Comparison of ENCODE assay signal across 8 cellular contexts in genomic region chr4:26320453-26321325, GRCh38. TPM values are rescaled to one million over a fixed set of nuclear protein-coding genes. Genes with fewer than 3 reads are reported as not detected.
DNase-seq lines count a peak whose midpoint lies in the region; ATAC-seq, FAIRE-seq and TF ChIP-seq lines count a peak whose summit lies in the region.

Gene RBPJ (plus strand): TSS chr4:26321014. CDS start chr4:26321029, 15 bp downstream.

- H3K36me3 ChIP-seq in CD4-positive, alpha-beta memory T cell (ENCODE audit: insufficient read depth, low read length): no peaks in the 10 kb centered on the region
- H3K36me3 ChIP-seq in endothelial cell of umbilical vein (ENCODE audit: control insufficient read depth in 2 of 2, extremely low read depth in 1 of 2, insufficient read depth in 2 of 2, low read length in 2 of 2): no peaks in the 10 kb centered on the region

- H2AFZ ChIP-seq in endothelial cell of umbilical vein (ENCODE audit: low read depth, low read length): peak within 1 kb of the TSS; percentile 100

- dilution Hi-C loops in endothelial cell of umbilical vein (cut with MboI; ENCODE audit: extremely low pct_ligation_motif_present, low sequenced_read_pairs): no loop called here

- H3K27ac Mint-ChIP-seq in CD4-positive, alpha-beta memory T cell: peak within 1 kb of the TSS; percentile 98 to 99 (median 99)
- H3K27ac Mint-ChIP-seq in IgD-negative memory B cell: peak within 1 kb of the TSS; percentile 91 to 99 (median 95)

- peak; percentile 73 for FAIRE-seq in endothelial cell of umbilical vein (lab: Jason Lieb, UNC)

- peak within 1 kb of the TSS; percentile 86 for H3K4me3 ChIP-seq in CD4-positive, alpha-beta memory T cell (ENCODE audit: low read length in 2 of 2)
- peak within 1 kb of the TSS; percentile 76 to 84 (median 79) for H3K4me3 ChIP-seq in endothelial cell of umbilical vein (replicated peaks in 1 of 3; ENCODE audit: insufficient read depth in 1 of 3, low read depth in 1 of 3, low read length in 3 of 3)

- peak; percentile 17 for ATAC-seq in GM21367 (IDR thresholded peaks at IDR 0.05; ENCODE audit: unreplicated experiment)

- CTCF ChIA-PET in CD4-positive, alpha-beta memory T cell (lab: Charles Lee; ENCODE audit: partially characterized antibody): interaction anchor here (0.6 to 3.8 kb wide), 6 partner anchors 10 to 323 kb away, joined by 3 to 33 read pairs (median 4); no protein-coding TSS in a partner anchor
- CTCF ChIA-PET in endothelial cell of umbilical vein (lab: Charles Lee): interaction anchor here (2.9 kb wide), 1 partner anchor 10 kb away, joined by 11 read pairs; no protein-coding TSS in a partner anchor

- DNase-seq in CD4-positive, alpha-beta memory T cell: peak; percentile 84 to 91 (median 87)
- peak; percentile 95 for DNase-seq in OCI-M1 (lab: John Stamatoyannopoulos, UW)
- DNase-seq in activated T-cell treated with anti-CD3 and anti-CD28 coated beads for 1 hour (ENCODE audit: low read depth): peak; percentile 83
- peak; percentile 97 for DNase-seq in endothelial cell of umbilical vein (ENCODE audit: low read depth, low spot score)
- DNase-seq in midbrain (lab: John Stamatoyannopoulos, UW): peak; percentile 94
- DNase-seq in stimulated activated CD8-positive, alpha-beta memory T cell treated with anti-CD3 and anti-CD28 coated beads, Interleukin-15, amount 100 ng/mL, for 48 hours (ENCODE audit: low read depth in 2 of 2): peak; percentile 68 to 74

- H3K4me1 Mint-ChIP-seq in CD4-positive, alpha-beta memory T cell: peaks cover 28 to 64% (median 39%) of the 10 kb centered on the region in 4 donors
- H3K4me1 Mint-ChIP-seq in IgD-negative memory B cell: peaks cover 11 to 21% (median 21%) of the 10 kb centered on the region in 3 donors

- H3K79me2 ChIP-seq in endothelial cell of umbilical vein (ENCODE audit: control insufficient read depth, insufficient read depth, low read length): peaks cover 44% of the 10 kb centered on the region

- H3K4me1 ChIP-seq in CD4-positive, alpha-beta memory T cell (ENCODE audit: insufficient read depth, low read length): peaks cover 39% of the 10 kb centered on the region
- peaks cover 23% of the 10 kb centered on the region for H3K4me1 ChIP-seq in endothelial cell of umbilical vein (ENCODE audit: control insufficient read depth, extremely low read depth, insufficient read depth, low read length)

- no peak for TF ChIP-seq CTCF in endothelial cell of umbilical vein (IDR thresholded peaks at IDR 0.05; ENCODE audit: extremely low read depth in 1 of 2, insufficient read depth in 1 of 2, low read depth in 1 of 2, low read length in 2 of 2)

- TSS peak; percentile 44 for BruUV-seq in endothelial cell of umbilical vein (replicated peaks; lab: Mats Ljungman, UMichigan)

- no peaks in the 10 kb centered on the region for H3K9me3 ChIP-seq in CD4-positive, alpha-beta memory T cell (ENCODE audit: control insufficient read depth in 1 of 2, low read length in 2 of 2)
- no peaks in the 10 kb centered on the region for H3K9me3 ChIP-seq in endothelial cell of umbilical vein (replicated peaks; ENCODE audit: control insufficient read depth, insufficient read depth, low read length)

- peak; percentile 67 for TF ChIP-seq POLR2A in endothelial cell of umbilical vein (IDR thresholded peaks at IDR 0.05; ENCODE audit: low read depth, low read length)

- H3K9ac ChIP-seq in endothelial cell of umbilical vein (replicated peaks; ENCODE audit: extremely low read depth, insufficient read depth, low read length): peak within 1 kb of the TSS; percentile 96

- POLR2A ChIA-PET in CD4-positive, alpha-beta memory T cell (lab: Charles Lee; ENCODE audit: partially characterized antibody): interaction anchor here (0.6 to 3.3 kb wide), 13 partner anchors 18 to 565 kb away, joined by 3 to 26 read pairs (median 6); no protein-coding TSS in a partner anchor
- POLR2A ChIA-PET in endothelial cell of umbilical vein (lab: Charles Lee): no interaction called here

- peak within 1 kb of the TSS; percentile 97 for H3K27ac ChIP-seq in CD4-positive, alpha-beta memory T cell (ENCODE audit: low read depth, low read length)
- peak within 1 kb of the TSS; percentile 80 for H3K27ac ChIP-seq in endothelial cell of umbilical vein (ENCODE audit: insufficient read depth, low read depth, low read length)

- peaks cover 0 to 23% of the 10 kb centered on the region in 2 donors for H3K36me3 Mint-ChIP-seq in CD4-positive, alpha-beta memory T cell
- no peaks in the 10 kb centered on the region for H3K36me3 Mint-ChIP-seq in IgD-negative memory B cell

- H3K9me1 ChIP-seq in endothelial cell of umbilical vein (replicated peaks; ENCODE audit: control insufficient read depth, extremely low read depth, insufficient read depth, low read length): no peaks in the 10 kb centered on the region

- no peaks in the 10 kb centered on the region for H3K27me3 ChIP-seq in CD4-positive, alpha-beta memory T cell (ENCODE audit: insufficient read depth, low read length)
- no peaks in the 10 kb centered on the region for H3K27me3 ChIP-seq in endothelial cell of umbilical vein (ENCODE audit: control insufficient read depth in 2 of 2, insufficient read depth in 2 of 2, low read length in 2 of 2)

- H3K4me3 Mint-ChIP-seq in CD4-positive, alpha-beta memory T cell: peak within 1 kb of the TSS; percentile 96 to 100 (median 97)
- H3K4me3 Mint-ChIP-seq in IgD-negative memory B cell: peak within 1 kb of the TSS; percentile 90 to 100 (median 95)

- peaks cover 7% of the 10 kb centered on the region for H4K20me1 ChIP-seq in endothelial cell of umbilical vein (replicated peaks; ENCODE audit: control insufficient read depth, extremely low read depth, insufficient read depth, low read length)

- intact Hi-C loops in CD4-positive, alpha-beta memory T cell (cut with micrococcal nuclease): loop anchor here (1.0 kb wide), 1 partner anchor 238 kb away; no protein-coding TSS in a partner anchor
- intact Hi-C loops in endothelial cell of umbilical vein (cut with micrococcal nuclease): loop anchor here (1.0 to 5.0 kb wide), 5 partner anchors 248 to 540 kb away; partner anchors contain the start of genes SEL1L3 and STIM2

- H3K4me2 ChIP-seq in endothelial cell of umbilical vein (ENCODE audit: insufficient read depth, low read length): peak within 1 kb of the TSS; percentile 96

- peaks cover 0 to 7% (median 2%) of the 10 kb centered on the region in 8 donors for H3K9me3 Mint-ChIP-seq in CD4-positive, alpha-beta memory T cell
- peaks cover 0 to 6% (median 0%) of the 10 kb centered on the region in 3 donors for H3K9me3 Mint-ChIP-seq in IgD-negative memory B cell

- peaks cover 0 to 2% of the 10 kb centered on the region in 2 donors for H3K27me3 Mint-ChIP-seq in CD4-positive, alpha-beta memory T cell
- H3K27me3 Mint-ChIP-seq in IgD-negative memory B cell: no peaks in the 10 kb centered on the region

TF ChIP-seq in endothelial cell of umbilical vein, 7 proteins besides CTCF, POLR2A, EP300 and RAD21:
- TF ChIP-seq MAX (IDR thresholded peaks at IDR 0.05; ENCODE audit: insufficient read depth, insufficient read length) (no peak), FOS (IDR thresholded peaks at IDR 0.05; ENCODE audit: borderline replicate concordance, insufficient read depth, low read length) (peak; percentile 17), POLR2AphosphoS5 (IDR thresholded peaks at IDR 0.05; ENCODE audit: insufficient read depth, low read depth, low read length) (peak; percentile 9)

RNA-seq across cellular contexts. Expression of gene RBPJ, which starts in this region (rescaled TPM):
- total RNA-seq in CD4-positive, alpha-beta memory T cell: 10 to 100 TPM; 75.2 to 90.6 TPM
- polyA plus RNA-seq in CD4-positive, alpha-beta memory T cell: 10 to 100 TPM; 92.4 to 96.3 TPM
- polyA plus RNA-seq in IgD-negative memory B cell: 55.5 TPM
- 42.9 and 46.4 TPM in 2 replicates for total RNA-seq in endothelial cell of umbilical vein
- 16.7 and 17.0 TPM in 2 replicates for polyA plus RNA-seq in endothelial cell of umbilical vein
- polyA plus RNA-seq in endothelial cell of umbilical vein (2011; cell fraction: cytosol; rRNA removed): 13.5 and 14.6 TPM in 2 replicates
- polyA plus RNA-seq in endothelial cell of umbilical vein (2011; cell fraction: nucleus; rRNA removed): 64.8 and 87.7 TPM in 2 replicates
- 20.7 and 28.2 TPM in 2 replicates for polyA plus RNA-seq in endothelial cell of umbilical vein (2012)
- polyA minus RNA-seq in endothelial cell of umbilical vein: 40.2 and 55.0 TPM in 2 replicates
- 16.4 TPM for polyA minus RNA-seq in endothelial cell of umbilical vein (2011; cell fraction: cytosol; rRNA and poly(A)+ RNA removed)
- polyA minus RNA-seq in endothelial cell of umbilical vein (2011; cell fraction: nucleus; rRNA and poly(A)+ RNA removed): 88.3 and 103 TPM in 2 replicates

Comparison
In these comparisons a context has a peak if more than half of its experiments do, and no peak if none do; other contexts are left out.
1. Peak in every context shown above with its lines: DNase-seq, ATAC-seq, H3K4me3 ChIP-seq and H3K27ac ChIP-seq.